34 cellular contexts compared by ENCODE assay signal in genomic region chr20:59077705-59078104, GRCh38. TPM values are rescaled to one million over a fixed set of nuclear protein-coding genes. Genes with fewer than 3 reads are reported as not detected.
"Had no signal": no experiment of that assay in that cellular context is flagged by ENCODE, and none has a peak within 500 bp of the region (broad histone marks: within the 10 kb centered on the region; RNA-seq: fewer than 3 reads in every experiment).

No MANE protein-coding gene starts in this region.

- H3K9me3 ChIP-seq: breast epithelium, ovary, sigmoid colon, thoracic aorta had no signal

- H3K9me3 Mint-ChIP-seq: activated CD4-positive, alpha-beta memory T cell treated with anti-CD3 and anti-CD28 coated beads, Interleukin-2, amount 10 ng/mL, durations not matched to agents 7 days and 5 days; activated CD4-positive, alpha-beta T cell treated with anti-CD3 and anti-CD28 coated beads, Interleukin-2, amount 10 ng/mL, durations not matched to agents 24 days and 14 days; activated naive CD4-positive, alpha-beta T cell treated with anti-CD3 and anti-CD28 coated beads for 36 hours; activated naive CD8-positive, alpha-beta T cell treated with anti-CD3 and anti-CD28 coated beads, Interleukin-2, amount 10 ng/mL, durations not matched to agents 7 days and 5 days; endodermal cell; mesothelial cell of epicardium; naive B cell; stimulated activated memory B cell treated with anti-CD40 and anti-IgM and Interleukin-4, amounts not matched to agents 10 μg/mL and 1 μg/mL and 100 μg/mL, for 72 hours; T-helper 1 cell treated with Interleukin-12 subunit alpha and Interleukin-12 subunit beta and Interleukin-4 antibody, amounts not matched to agents 30 μg/mL and 1 μg/mL, for 36 hours had no signal

- DNase-seq: activated CD4-positive, alpha-beta memory T cell treated with anti-CD3 and anti-CD28 coated beads, Interleukin-2, amount 10 ng/mL, durations not matched to agents 7 days and 5 days; activated CD4-positive, alpha-beta T cell treated with anti-CD3 and anti-CD28 coated beads, Interleukin-2, amount 10 ng/mL, durations not matched to agents 24 days and 14 days; activated CD8-positive, alpha-beta memory T cell treated with anti-CD3 and anti-CD28 coated beads, Interleukin-2, amount 10 ng/mL, durations not matched to agents 7 days and 5 days; activated effector memory CD4-positive, alpha-beta T cell treated with anti-CD3 and anti-CD28 coated beads, Interleukin-2, amount 50 U/mL, for 16 hours; activated naive CD8-positive, alpha-beta T cell treated with anti-CD3 and anti-CD28 coated beads, Interleukin-2, amount 10 ng/mL, durations not matched to agents 7 days and 5 days; amygdala; central memory CD4-positive, alpha-beta T cell; endodermal cell; foreskin fibroblast; head of caudate nucleus; hippocampal formation; left cardiac atrium; left ventricle myocardium superior; naive B cell; ovary; sigmoid colon; small intestine; stimulated activated CD4-positive, alpha-beta T cell treated with anti-CD3 and anti-CD28 coated beads, Interleukin-4, amount 100 ng/mL, for 24 hours; SW 1271; T-helper 9 cell; WERI-Rb-1 had no signal

- FAIRE-seq: keratinocyte, small intestine, urothelium cell line had no signal

- H3K4me1 ChIP-seq: breast epithelium, sigmoid colon had no signal

- H3K4me3 ChIP-seq: breast epithelium, ovary, sigmoid colon, thoracic aorta had no signal

- H3K36me3 ChIP-seq: breast epithelium, ovary, sigmoid colon, thoracic aorta, WERI-Rb-1 had no signal

- ATAC-seq: activated CD8-positive, alpha-beta memory T cell treated with anti-CD3 and anti-CD28 coated beads, Interleukin-2, amount 10 ng/mL, durations not matched to agents 7 days and 5 days; esophagus mucosa; left cardiac atrium; left ventricle myocardium superior; stimulated activated memory B cell treated with anti-CD40 and anti-IgM and Interleukin-4, amounts not matched to agents 10 μg/mL and 1 μg/mL and 100 μg/mL, for 72 hours had no signal

- H3K27ac ChIP-seq: breast epithelium, ovary, sigmoid colon, thoracic aorta, WERI-Rb-1 had no signal

- H3K36me3 Mint-ChIP-seq: activated CD8-positive, alpha-beta memory T cell treated with anti-CD3 and anti-CD28 coated beads, Interleukin-2, amount 10 ng/mL, durations not matched to agents 7 days and 5 days; activated naive CD8-positive, alpha-beta T cell treated with anti-CD3 and anti-CD28 coated beads, Interleukin-2, amount 10 ng/mL, durations not matched to agents 7 days and 5 days; mesothelial cell of epicardium; naive B cell; stimulated activated memory B cell treated with anti-CD40 and anti-IgM and Interleukin-4, amounts not matched to agents 10 μg/mL and 1 μg/mL and 100 μg/mL, for 72 hours had no signal

- H3K27ac Mint-ChIP-seq: activated CD4-positive, alpha-beta memory T cell treated with anti-CD3 and anti-CD28 coated beads, Interleukin-2, amount 10 ng/mL, durations not matched to agents 7 days and 5 days; activated CD4-positive, alpha-beta T cell treated with anti-CD3 and anti-CD28 coated beads, Interleukin-2, amount 10 ng/mL, durations not matched to agents 24 days and 14 days; activated CD8-positive, alpha-beta memory T cell treated with anti-CD3 and anti-CD28 coated beads, Interleukin-2, amount 10 ng/mL, durations not matched to agents 7 days and 5 days; activated naive CD4-positive, alpha-beta T cell treated with anti-CD3 and anti-CD28 coated beads for 36 hours; activated naive CD8-positive, alpha-beta T cell treated with anti-CD3 and anti-CD28 coated beads, Interleukin-2, amount 10 ng/mL, durations not matched to agents 7 days and 5 days; endodermal cell; mesothelial cell of epicardium; progenitor cell of endocrine pancreas; stimulated activated memory B cell treated with anti-CD40 and anti-IgM and Interleukin-4, amounts not matched to agents 10 μg/mL and 1 μg/mL and 100 μg/mL, for 72 hours; T-helper 1 cell treated with Interleukin-12 subunit alpha and Interleukin-12 subunit beta and Interleukin-4 antibody, amounts not matched to agents 30 μg/mL and 1 μg/mL, for 36 hours had no signal

- H3K4me3 Mint-ChIP-seq: activated CD4-positive, alpha-beta memory T cell treated with anti-CD3 and anti-CD28 coated beads, Interleukin-2, amount 10 ng/mL, durations not matched to agents 7 days and 5 days; activated CD4-positive, alpha-beta T cell treated with anti-CD3 and anti-CD28 coated beads, Interleukin-2, amount 10 ng/mL, durations not matched to agents 24 days and 14 days; activated CD8-positive, alpha-beta memory T cell treated with anti-CD3 and anti-CD28 coated beads, Interleukin-2, amount 10 ng/mL, durations not matched to agents 7 days and 5 days; activated naive CD4-positive, alpha-beta T cell treated with anti-CD3 and anti-CD28 coated beads for 36 hours; activated naive CD8-positive, alpha-beta T cell treated with anti-CD3 and anti-CD28 coated beads, Interleukin-2, amount 10 ng/mL, durations not matched to agents 7 days and 5 days; endodermal cell; mesothelial cell of epicardium; stimulated activated memory B cell treated with anti-CD40 and anti-IgM and Interleukin-4, amounts not matched to agents 10 μg/mL and 1 μg/mL and 100 μg/mL, for 72 hours; T-helper 1 cell treated with Interleukin-12 subunit alpha and Interleukin-12 subunit beta and Interleukin-4 antibody, amounts not matched to agents 30 μg/mL and 1 μg/mL, for 36 hours had no signal

- H3K27me3 ChIP-seq: ovary had no signal

- H3K4me1 Mint-ChIP-seq: endodermal cell, mesothelial cell of epicardium had no signal

RNA-seq across cellular contexts. Expression of gene TUBB1, which starts 58.5 kb away (rescaled TPM):
- total RNA-seq: activated CD4-positive, alpha-beta memory T cell treated with anti-CD3 and anti-CD28 coated beads, Interleukin-2, amount 10 ng/mL, durations not matched to agents 7 days and 5 days; activated CD4-positive, alpha-beta T cell treated with anti-CD3 and anti-CD28 coated beads, Interleukin-2, amount 10 ng/mL, durations not matched to agents 24 days and 14 days; activated CD8-positive, alpha-beta memory T cell treated with anti-CD3 and anti-CD28 coated beads, Interleukin-2, amount 10 ng/mL, durations not matched to agents 7 days and 5 days; activated naive CD4-positive, alpha-beta T cell treated with anti-CD3 and anti-CD28 coated beads for 36 hours; activated naive CD8-positive, alpha-beta T cell treated with anti-CD3 and anti-CD28 coated beads, Interleukin-2, amount 10 ng/mL, durations not matched to agents 7 days and 5 days; endodermal cell; esophagus mucosa; lung microvascular endothelial cell; mesothelial cell of epicardium; renal cortical epithelial cell had no signal
- polyA plus RNA-seq: neural cell had no signal
